17 cellular contexts compared by ENCODE assay signal in the genomic region with DNA sequence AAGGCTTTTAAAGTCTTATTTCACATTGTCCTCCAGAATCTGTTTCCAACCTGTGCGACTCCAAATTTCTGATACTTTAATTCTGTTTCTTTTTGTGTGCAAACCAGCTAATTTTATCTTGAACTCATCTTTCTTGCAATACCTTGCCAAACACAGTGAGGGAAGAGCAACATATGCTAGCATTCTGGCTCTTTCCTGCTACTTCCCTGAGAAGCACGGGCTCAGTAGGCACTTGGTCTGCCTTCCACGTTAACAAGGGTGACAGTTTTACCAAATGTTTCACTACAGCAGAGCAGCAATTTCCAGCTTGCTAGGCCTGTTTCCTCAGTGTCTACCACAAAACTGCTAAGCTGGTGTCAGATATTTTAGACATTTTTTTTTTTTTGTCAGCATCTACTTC.
DNase-seq lines count a peak whose midpoint lies in the region; ATAC-seq and TF ChIP-seq lines count a peak whose summit lies in the region.
"Had no signal": no experiment of that assay in that cellular context is flagged by ENCODE, and none has a peak within 500 bp of the region (broad histone marks: within the 10 kb centered on the region; RNA-seq: fewer than 3 reads in every experiment).

No MANE protein-coding gene starts in this region.

- H3K9me3 ChIP-seq in parathyroid adenoma (ENCODE audit: control insufficient read depth, low read length) = no peaks in the 10 kb centered on the region
- H3K9me3 ChIP-seq: BLaER1 treated with 17β-estradiol and CSF1 and Interleukin-3, amounts not matched to agents 10 nM and 100 nM had no signal

- H3K4me1 ChIP-seq in parathyroid adenoma = peaks cover 4% of the 10 kb centered on the region
- H3K4me1 ChIP-seq: BE2C; BLaER1 treated with 17β-estradiol and CSF1 and Interleukin-3, amounts not matched to agents 10 nM and 100 nM had no signal

- no peaks in the 10 kb centered on the region for H3K36me3 ChIP-seq in parathyroid adenoma (ENCODE audit: control insufficient read depth, insufficient read depth, low read length)
- H3K36me3 ChIP-seq: BE2C; BLaER1 treated with 17β-estradiol and CSF1 and Interleukin-3, amounts not matched to agents 10 nM and 100 nM had no signal

- H3K9ac ChIP-seq in parathyroid adenoma = no peak overlapping the region
- H3K9ac ChIP-seq: BLaER1 treated with 17β-estradiol and CSF1 and Interleukin-3, amounts not matched to agents 10 nM and 100 nM; GM23248 had no signal

- TF ChIP-seq CTCF in parathyroid adenoma (IDR thresholded peaks at IDR 0.05) = no peak

- H3K27ac ChIP-seq in parathyroid adenoma = no peak overlapping the region
- H3K27ac ChIP-seq: BLaER1 treated with 17β-estradiol and CSF1 and Interleukin-3, amounts not matched to agents 10 nM and 100 nM; GM23248 had no signal

- no peaks in the 10 kb centered on the region for H3K27me3 ChIP-seq in parathyroid adenoma (ENCODE audit: control insufficient read depth, insufficient read depth, low read length)
- H3K27me3 ChIP-seq: BE2C; BLaER1 treated with 17β-estradiol and CSF1 and Interleukin-3, amounts not matched to agents 10 nM and 100 nM had no signal

- H3K79me2 ChIP-seq in parathyroid adenoma = no peaks in the 10 kb centered on the region

- no peak for ATAC-seq in HG03342 (IDR thresholded peaks at IDR 0.05; ENCODE audit: unreplicated experiment)

- H3K4me2 ChIP-seq in parathyroid adenoma (ENCODE audit: low read length) = no peak overlapping the region
- H3K4me2 ChIP-seq: BLaER1 treated with 17β-estradiol and CSF1 and Interleukin-3, amounts not matched to agents 10 nM and 100 nM had no signal

- in situ Hi-C loops in ACHN (cut with HindIII; ENCODE audit: low pct_ligation_motif_present, low pct_unique_long_range_greater_than_20kb, low sequenced_read_pairs) = no loop called here

- peak; percentile 94 for DNase-seq in cerebellar cortex (ENCODE audit: low spot score)
- peak; percentile 58 for DNase-seq in inferior parietal cortex (ENCODE audit: extremely low spot score)
- no peak for DNase-seq in ACHN
- DNase-seq in NOMO-1 treated with DMSO at 0.1 percent for 48 hours (lab: John Stamatoyannopoulos, UW; ENCODE audit: unreplicated experiment) = no peak
- DNase-seq: BE2C; CD4-positive, alpha-beta T cell; CD8-positive, alpha-beta memory T cell; DMS 273 treated with DMSO at 0.1 percent for 48 hours; DMS79; EL; GF-D8; GM23248; H7; HCEC 1CT had no signal

- H3K4me3 ChIP-seq in parathyroid adenoma (ENCODE audit: low read depth, low read length) = no peak overlapping the region
- H3K4me3 ChIP-seq: BLaER1 treated with 17β-estradiol and CSF1 and Interleukin-3, amounts not matched to agents 10 nM and 100 nM; GM23248 had no signal

- H2AFZ ChIP-seq in parathyroid adenoma = peak overlapping the region; percentile 1
- H2AFZ ChIP-seq: GM23248 had no signal

Comparison
In these comparisons a context has a peak if more than half of its experiments do, and no peak if none do; other contexts are left out.
1. DNase-seq: peak in cerebellar cortex (single experiment) and inferior parietal cortex (single experiment); none in ACHN (single experiment) and NOMO-1 treated with DMSO at 0.1 percent for 48 hours (single experiment).